ENCODE assay signal across 11 cellular contexts in genomic region chr3:73766599-73767378, GRCh38.
DNase-seq lines count a peak whose midpoint lies in the region; ATAC-seq and TF ChIP-seq lines count a peak whose summit lies in the region.
"Had no signal": no experiment of that assay in that cellular context is flagged by ENCODE, and none has a peak within 500 bp of the region (broad histone marks: within the 10 kb centered on the region; RNA-seq: fewer than 3 reads in every experiment).

No MANE protein-coding gene starts in this region.

- no peaks in the 10 kb centered on the region for H3K36me3 Mint-ChIP-seq in chondrocyte (ENCODE audit: low read depth)
- H3K36me3 Mint-ChIP-seq: naive B cell had no signal

- peak overlapping the region; percentile 61 for H3K27ac Mint-ChIP-seq in chondrocyte (ENCODE audit: unreplicated experiment)
- H3K27ac Mint-ChIP-seq: T-helper 2 cell treated with Interferon-gamma antibody and Interleukin-4, amounts not matched to agents 5 μg/mL and 100 μg/mL, for 36 hours had no signal

- 33 to 37% methylated on average over 7 of the region's 7 CpGs for WGBS in lung, 2 donors

- peak; percentile 12 for ATAC-seq in lung (ENCODE audit: insufficient read depth, low FRiP score)
- ATAC-seq: stimulated activated naive CD8-positive, alpha-beta T cell treated with anti-CD3 and anti-CD28 coated beads, Interleukin-15, Interleukin-2, amounts not matched to agents 100 U/mL and 50 U/mL, for 24 hours had no signal

- H3K27me3 Mint-ChIP-seq in chondrocyte (ENCODE audit: low read depth), result no peaks in the 10 kb centered on the region
- H3K27me3 Mint-ChIP-seq: naive B cell had no signal

- H3K9me3 ChIP-seq in lung (ENCODE audit: control insufficient read depth in 2 of 2, insufficient read depth in 1 of 2, low read length in 1 of 2) (no peaks in the 10 kb centered on the region), tibial artery (peaks cover 0 to 7% (median 0%) of the 10 kb centered on the region in 3 donors)

- intact Hi-C loops in tibial artery (cut with DNase I; ENCODE audit: low total_unique reads), result no loop called here

- peak; percentile 5 for DNase-seq in KBM-7
- no peak for DNase-seq in chondrocyte (ENCODE audit: low spot score)
- no peak for DNase-seq in lung (ENCODE audit: low spot score)
- DNase-seq in tibial artery, result peak in 1 of 2 donors; percentile 42
- DNase-seq in stimulated activated CD4-positive, alpha-beta T cell treated with anti-CD3 and anti-CD28 coated beads, Interleukin-15, amount 100 ng/mL, for 24 hours, result no peak
- DNase-seq in NCI-H1092 treated with DMSO at 0.1 percent for 48 hours (lab: John Stamatoyannopoulos, UW), result no peak
- DNase-seq in caudate nucleus (lab: John Stamatoyannopoulos, UW), result no peak
- DNase-seq in activated T-cell treated with anti-CD3 and anti-CD28 coated beads, Interleukin-2, amount 50 U/mL, for 48 hours, result no peak
- DNase-seq: naive B cell; stimulated activated naive CD8-positive, alpha-beta T cell treated with anti-CD3 and anti-CD28 coated beads, Interleukin-15, Interleukin-2, amounts not matched to agents 100 U/mL and 50 U/mL, for 24 hours had no signal

- H3K4me1 ChIP-seq in lung (ENCODE audit: control insufficient read depth in 2 of 2, insufficient read depth in 2 of 2, low read length in 2 of 2) (peaks cover 0 to 14% of the 10 kb centered on the region in 2 donors), tibial artery (peaks cover 0 to 22% (median 1%) of the 10 kb centered on the region in 4 donors)

- no peak overlapping the region for H3K4me3 ChIP-seq in lung
- peak overlapping the region; percentile 28 to 34 for H3K4me3 ChIP-seq in tibial artery

- peaks cover 16% of the 10 kb centered on the region for H3K4me1 Mint-ChIP-seq in chondrocyte (ENCODE audit: low read depth)
- H3K4me1 Mint-ChIP-seq: naive B cell had no signal

- H3K27me3 ChIP-seq in lung (ENCODE audit: control insufficient read depth, insufficient read depth), result no peaks in the 10 kb centered on the region
- H3K27me3 ChIP-seq in tibial artery, result no peaks in the 10 kb centered on the region

- TF ChIP-seq CTCF in chondrocyte (IDR thresholded peaks at IDR 0.05) (no peak), lung (IDR thresholded peaks at IDR 0.05; ENCODE audit: control extremely low read depth, extremely low read depth) (no peak), tibial artery (IDR thresholded peaks at IDR 0.05) (no peak)

- H3K27ac ChIP-seq in lung (ENCODE audit: low read depth in 1 of 2, low read length in 1 of 2), result peak overlapping the region in 1 of 2 donors; percentile 76
- H3K27ac ChIP-seq in tibial artery, result peak overlapping the region; percentile 67
- H3K27ac ChIP-seq in caudate nucleus (ENCODE audit: low read depth, low read length), result no peak overlapping the region

- in situ Hi-C loops in KBM-7 (cut with MboI; ENCODE audit: low pct_unique_long_range_greater_than_20kb, low sequenced_read_pairs), result no loop called here

- H3K36me3 ChIP-seq in lung (ENCODE audit: control insufficient read depth in 2 of 2, insufficient read depth in 2 of 2, low read length in 2 of 2) (no peaks in the 10 kb centered on the region), tibial artery (no peaks in the 10 kb centered on the region)

- H3K4me3 Mint-ChIP-seq in chondrocyte (ENCODE audit: unreplicated experiment), result peak overlapping the region; percentile 44
- H3K4me3 Mint-ChIP-seq: T-helper 2 cell treated with Interferon-gamma antibody and Interleukin-4, amounts not matched to agents 5 μg/mL and 100 μg/mL, for 36 hours had no signal

- peaks cover 4% of the 10 kb centered on the region for H3K9me3 Mint-ChIP-seq in chondrocyte (ENCODE audit: low read depth)
- H3K9me3 Mint-ChIP-seq: T-helper 2 cell treated with Interferon-gamma antibody and Interleukin-4, amounts not matched to agents 5 μg/mL and 100 μg/mL, for 36 hours had no signal
